In the genomic region with DNA sequence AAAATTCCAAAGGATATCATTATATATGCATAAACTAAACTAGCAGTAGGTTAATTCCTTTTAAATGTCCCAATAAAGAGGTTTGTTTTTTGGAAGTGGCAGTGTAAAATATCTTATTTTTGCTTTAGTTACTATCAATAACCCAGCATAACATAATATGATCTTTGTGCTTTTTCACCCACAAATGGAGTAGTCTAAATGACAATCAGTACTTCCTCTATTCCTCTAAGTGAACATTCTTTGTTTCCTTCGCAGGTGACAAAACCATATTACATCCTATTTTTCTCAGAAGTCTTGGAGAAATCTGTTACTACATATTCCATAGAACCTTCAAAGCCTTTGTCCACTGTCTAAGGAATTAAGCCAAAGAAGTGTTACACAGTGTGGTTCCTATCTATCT, we compare ENCODE assay signal across 20 cellular contexts.
"Had no signal": no experiment of that assay in that cellular context is flagged by ENCODE, and none has a peak within 500 bp of the region (broad histone marks: within the 10 kb centered on the region; RNA-seq: fewer than 3 reads in every experiment).

No MANE protein-coding gene starts in this region.

- H3K4me3 ChIP-seq: heart left ventricle, neural progenitor cell, prostate gland, spleen, thoracic aorta, upper lobe of left lung had no signal

- H3K9me3 Mint-ChIP-seq: brain; dendritic cell treated with granulocyte-macrophage colony-stimulating factor and Interleukin-4, amounts not matched to agents 40 ng/mL and 50 ng/mL, for 4 days; neural progenitor cell had no signal

- ATAC-seq: heart left ventricle, left ventricle myocardium superior had no signal

- H3K27ac ChIP-seq: heart left ventricle, neural progenitor cell, prostate gland, spleen, thoracic aorta, upper lobe of left lung, WERI-Rb-1 had no signal

- DNase-seq: activated CD4-positive, alpha-beta T cell treated with anti-CD3 and anti-CD28 coated beads for 1 hour; activated naive CD4-positive, alpha-beta T cell treated with Interleukin-2 at 50 U/mL for 16 hours; activated T-cell treated with anti-CD3 and anti-CD28 coated beads, Interleukin-2, amount 50 U/mL, for 1 hour; aorta; effector CD4-positive, alpha-beta T cell; heart left ventricle; left ventricle myocardium superior; mammary epithelial cell; spleen; stimulated activated CD4-positive, alpha-beta T cell treated with anti-CD3 and anti-CD28 coated beads, Interleukin-4, amount 100 ng/mL, for 1 hour; stimulated activated naive CD4-positive, alpha-beta T cell; upper lobe of left lung; WERI-Rb-1 had no signal

- H3K27ac Mint-ChIP-seq: brain; dendritic cell treated with granulocyte-macrophage colony-stimulating factor and Interleukin-4, amounts not matched to agents 40 ng/mL and 50 ng/mL, for 4 days; neural progenitor cell had no signal

- H3K27me3 Mint-ChIP-seq: brain; dendritic cell treated with granulocyte-macrophage colony-stimulating factor and Interleukin-4, amounts not matched to agents 40 ng/mL and 50 ng/mL, for 4 days had no signal

- H3K36me3 ChIP-seq: heart left ventricle, neural progenitor cell, prostate gland, spleen, thoracic aorta, upper lobe of left lung, WERI-Rb-1 had no signal

- H3K4me1 ChIP-seq: prostate gland had no signal

- H2AFZ ChIP-seq: neural progenitor cell had no signal

- FAIRE-seq: endometrium, islet of Langerhans had no signal

- H3K4me2 ChIP-seq: neural progenitor cell had no signal

- H3K4me3 Mint-ChIP-seq: brain; dendritic cell treated with granulocyte-macrophage colony-stimulating factor and Interleukin-4, amounts not matched to agents 40 ng/mL and 50 ng/mL, for 4 days; neural progenitor cell had no signal

- H3K9me3 ChIP-seq: heart left ventricle, prostate gland, spleen, thoracic aorta, upper lobe of left lung had no signal

- H3K9ac ChIP-seq: neural progenitor cell had no signal

- H3K36me3 Mint-ChIP-seq: brain, neural progenitor cell had no signal

- H3K27me3 ChIP-seq: heart left ventricle, neural progenitor cell, spleen, upper lobe of left lung had no signal
